8 cellular contexts compared by ENCODE assay signal in the genomic region with DNA sequence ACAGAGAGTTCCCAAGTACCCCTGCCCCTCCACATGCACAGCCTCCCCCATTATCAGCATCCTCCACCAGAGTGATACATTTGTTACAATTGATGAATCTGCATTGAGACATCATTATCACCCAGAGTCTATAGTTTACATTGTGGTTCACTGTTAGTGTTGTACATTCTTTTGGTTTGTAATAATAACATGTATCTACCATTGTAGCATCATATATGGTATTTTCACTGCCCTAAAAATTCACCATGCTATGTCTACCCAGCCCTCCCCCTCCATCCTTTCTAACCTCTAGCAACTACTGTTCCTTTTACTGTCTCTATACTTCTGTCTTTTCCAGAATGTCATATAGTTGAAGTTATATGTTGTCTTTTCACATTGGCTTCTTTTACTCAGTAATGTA.
"Had no signal": no experiment of that assay in that cellular context is flagged by ENCODE, and none has a peak within 500 bp of the region (broad histone marks: within the 10 kb centered on the region; RNA-seq: fewer than 3 reads in every experiment).

No MANE protein-coding gene starts in this region.

- H3K27ac Mint-ChIP-seq: GM23338, H9, HFFc6 had no signal

- H3K27ac ChIP-seq: HL-60 had no signal

- ATAC-seq: GM23338, HCT116, HepG2, K562 had no signal

- H3K4me3 ChIP-seq: GM23338, K562 had no signal

- H3K9me3 Mint-ChIP-seq: GM23338 had no signal

- H3K4me3 Mint-ChIP-seq: GM23338, H9, HFFc6 had no signal

- H3K4me2 ChIP-seq: GM23338 had no signal

- H2AFZ ChIP-seq: GM23338 had no signal

- DNase-seq: H9, HFFc6, KG1 had no signal
